Comparison of ENCODE assay signal across 18 cellular contexts in genomic region chr12:19166387-19166786, GRCh38. TPM values are rescaled to one million over a fixed set of nuclear protein-coding genes. Genes with fewer than 3 reads are reported as not detected.
DNase-seq lines count a peak whose midpoint lies in the region; ATAC-seq and TF ChIP-seq lines count a peak whose summit lies in the region.
"Had no signal": no experiment of that assay in that cellular context is flagged by ENCODE, and none has a peak within 500 bp of the region (broad histone marks: within the 10 kb centered on the region; RNA-seq: fewer than 3 reads in every experiment).

No MANE protein-coding gene starts in this region.

- H2AK5ac ChIP-seq in H9 (ENCODE audit: insufficient read length, low read length), result no peak overlapping the region

- no peaks in the 10 kb centered on the region for H4K20me1 ChIP-seq in H9 (ENCODE audit: control insufficient read depth, insufficient read depth, insufficient read length)

- ATAC-seq in WTC11 (no peak), right lobe of liver (peak; percentile 81 to 91 (median 89)), HG02798 (IDR thresholded peaks at IDR 0.05; ENCODE audit: poor library complexity, unreplicated experiment) (no peak)

- intact Hi-C loops in right lobe of liver (cut with DNase I), result no loop called here
- intact Hi-C loops in stomach (cut with DNase I; ENCODE audit: low total_unique reads), result no loop called here
- intact Hi-C loops in spleen (cut with DNase I; ENCODE audit: low total_unique reads), result no loop called here

- CTCF ChIA-PET in WTC11 (lab: Charles Lee), result interaction anchor here (0.6 kb wide), 1 partner anchor 62 kb away, joined by 3 read pairs; no protein-coding TSS in a partner anchor

- no peak overlapping the region for H4K5ac ChIP-seq in H9 (ENCODE audit: insufficient read length, low read depth, low read length)

- H3K9me3 Mint-ChIP-seq in H9 (no peaks in the 10 kb centered on the region), WTC11 (no peaks in the 10 kb centered on the region)

- no peak overlapping the region for H3K14ac ChIP-seq in H9 (ENCODE audit: insufficient read depth, low read length)

- TF ChIP-seq EP300 in stomach (IDR thresholded peaks at IDR 0.05), result no peak

- WGBS in H9 (ENCODE audit: extremely low coverage, insufficient read length, low lambda C conversion rate), result no CpG with 5 or more reads among the region's 5 CpGs
- WGBS in right lobe of liver (ENCODE audit: insufficient coverage, low coverage, low lambda C conversion rate, missing lambda C conversion rate), result 17% methylated on average over 5 of the region's 5 CpGs
- 44 to 52% (median 52%) methylated on average over 5 of the region's 5 CpGs for WGBS in stomach, 5 donors
- 88 to 95% (median 94%) methylated on average over 5 of the region's 5 CpGs for WGBS in spleen, 5 donors

- no peak overlapping the region for H4K91ac ChIP-seq in H9 (ENCODE audit: insufficient read length, low read depth, low read length)

- H3K27ac Mint-ChIP-seq in H9 (peak overlapping the region in 2 of 3 experiments; percentile 11 to 71; a peak in 3 of 7 replicates), WTC11 (peak overlapping the region; percentile 11)

- peaks cover 3% of the 10 kb centered on the region; the same call in 1 of the 2 replicates for H3K4me1 ChIP-seq in H9 (ENCODE audit: insufficient read depth, low read length)
- H3K4me1 ChIP-seq in right lobe of liver, result peaks cover 0 to 24% (median 5%) of the 10 kb centered on the region in 4 donors
- peaks cover 8 to 38% (median 19%) of the 10 kb centered on the region in 4 donors for H3K4me1 ChIP-seq in stomach
- H3K4me1 ChIP-seq in spleen, result no peaks in the 10 kb centered on the region
- H3K4me1 ChIP-seq: SJCRH30 had no signal

- H3K4me2 ChIP-seq in H9 (ENCODE audit: insufficient read depth, insufficient read length, low read length), result no peak overlapping the region

- no peak overlapping the region for H2BK15ac ChIP-seq in H9 (ENCODE audit: low read depth, low read length)

- H3K4me3 ChIP-seq in right lobe of liver (no peak overlapping the region), stomach (no peak overlapping the region), spleen (no peak overlapping the region)
- H3K4me3 ChIP-seq: HAP-1, SJCRH30 had no signal

- H3K36me3 ChIP-seq in right lobe of liver (no peaks in the 10 kb centered on the region), stomach (no peaks in the 10 kb centered on the region), spleen (no peaks in the 10 kb centered on the region)
- H3K36me3 ChIP-seq: SJCRH30 had no signal

- H3K56ac ChIP-seq in H9 (ENCODE audit: insufficient read length, low read depth, low read length), result no peak overlapping the region

- no peak overlapping the region for H3K23ac ChIP-seq in H9 (ENCODE audit: insufficient read length, low read depth, low read length)

- no peak for DNase-seq in H9
- DNase-seq in WTC11 (ENCODE audit: low spot score), result no peak
- DNase-seq in right lobe of liver, result peak in 2 of 3 donors; percentile 27 to 78
- peak; percentile 58 for DNase-seq in stomach
- DNase-seq in spleen, result no peak
- no peak for DNase-seq in DMS 273 (lab: John Stamatoyannopoulos, UW; ENCODE audit: unreplicated experiment)
- DNase-seq: DMS79, IMR-90, Karpas-422, MM.1S, NCI-H1092 treated with DMSO at 0.1 percent for 48 hours, NCI-H226, NCI-H526, OCI-M1, RPMI8226, SJCRH30 had no signal

- H3K18ac ChIP-seq in H9 (ENCODE audit: insufficient read length, low read depth, low read length), result no peak overlapping the region

- TF ChIP-seq CTCF in H9 (conservative IDR thresholded peaks at IDR 0.05) (no peak), WTC11 (IDR thresholded peaks at IDR 0.05) (no peak), right lobe of liver (IDR thresholded peaks at IDR 0.05) (no peak), stomach (IDR thresholded peaks at IDR 0.05) (no peak), spleen (IDR thresholded peaks at IDR 0.05 in 8 of 11, conservative IDR thresholded peaks at IDR 0.05 in 3 of 11) (no peak)

- no peak overlapping the region for H3K9ac ChIP-seq in H9 (ENCODE audit: extremely low read depth, insufficient read length, low read length)

- no peak overlapping the region for H3K4me3 Mint-ChIP-seq in H9
- H3K4me3 Mint-ChIP-seq in WTC11, result no peak overlapping the region; the same call in 1 of the 2 replicates

- no peak overlapping the region for H4K8ac ChIP-seq in H9 (replicated peaks; ENCODE audit: insufficient read length, low read depth, low read length)

- no peak overlapping the region for H2BK12ac ChIP-seq in H9 (ENCODE audit: insufficient read length, low read depth, low read length)

- H3K4ac ChIP-seq in H9 (ENCODE audit: low read depth, low read length), result no peak overlapping the region

- no peak for TF ChIP-seq POLR2A in right lobe of liver (IDR thresholded peaks at IDR 0.05)
- no peak for TF ChIP-seq POLR2A in stomach (IDR thresholded peaks at IDR 0.05)
- TF ChIP-seq POLR2A in spleen (IDR thresholded peaks at IDR 0.05), result no peak

- H3K27ac ChIP-seq in H9 (ENCODE audit: insufficient read length, low read depth, low read length) (no peak overlapping the region), right lobe of liver (no peak overlapping the region), stomach (no peak overlapping the region), spleen (no peak overlapping the region)
- H3K27ac ChIP-seq: SJCRH30 had no signal

- H3K27me3 ChIP-seq in H9 (ENCODE audit: insufficient read depth, low read length) (no peaks in the 10 kb centered on the region), right lobe of liver (no peaks in the 10 kb centered on the region), stomach (no peaks in the 10 kb centered on the region), spleen (replicated peaks in 1 of 7) (no peaks in the 10 kb centered on the region)
- H3K27me3 ChIP-seq: SJCRH30 had no signal

- H2BK5ac ChIP-seq in H9 (ENCODE audit: insufficient read length, low read length), result no peak overlapping the region

- H3K4me1 Mint-ChIP-seq in H9 (peaks cover 54 to 61% of the 10 kb centered on the region in 2 experiments), WTC11 (peaks cover 67% of the 10 kb centered on the region)

- H3K9me3 ChIP-seq in H9 (ENCODE audit: control insufficient read depth, low read depth, low read length), result no peaks in the 10 kb centered on the region
- H3K9me3 ChIP-seq in right lobe of liver, result no peaks in the 10 kb centered on the region
- H3K9me3 ChIP-seq in stomach, result no peaks in the 10 kb centered on the region
- H3K9me3 ChIP-seq in spleen, result no peaks in the 10 kb centered on the region
- H3K9me3 ChIP-seq: HAP-1, SJCRH30 had no signal

- H3K36me3 Mint-ChIP-seq in H9 (ENCODE audit: insufficient read depth in 1 of 3, low read depth in 3 of 3) (peaks cover 2 to 13% (median 8%) of the 10 kb centered on the region in 3 experiments; a peak in 5 of 7 replicates), WTC11 (no peaks in the 10 kb centered on the region)

- POLR2A ChIA-PET in WTC11 (lab: Charles Lee), result no interaction called here

- no peak overlapping the region for H2BK20ac ChIP-seq in H9 (ENCODE audit: low read depth, low read length, poor library complexity, severe bottlenecking)

- no peak overlapping the region for H2BK120ac ChIP-seq in H9 (ENCODE audit: low read depth, low read length, poor library complexity, severe bottlenecking)

- no peak overlapping the region for H2AFZ ChIP-seq in H9 (ENCODE audit: low read length)

- no peak overlapping the region for H3T11ph ChIP-seq in H9 (ENCODE audit: low read length)

- H3K79me1 ChIP-seq in H9 (ENCODE audit: insufficient read depth, low read depth, low read length, poor library complexity, severe bottlenecking), result no peaks in the 10 kb centered on the region

- H3K23me2 ChIP-seq in H9 (ENCODE audit: insufficient read length, low read depth, low read length, poor library complexity, severe bottlenecking), result no peaks in the 10 kb centered on the region

- H3K27me3 Mint-ChIP-seq in H9 (ENCODE audit: low read depth) (no peaks in the 10 kb centered on the region), WTC11 (ENCODE audit: low read depth) (no peaks in the 10 kb centered on the region)

- H3K79me2 ChIP-seq in H9 (ENCODE audit: insufficient read depth, low read length), result peaks cover 12% of the 10 kb centered on the region; the same call in 1 of the 2 replicates

TF ChIP-seq in WTC11, 78 proteins besides CTCF, POLR2A, EP300 and RAD21 (continues in another document):
- TF ChIP-seq ZBTB21 (CRISPR knock-in tag; IDR thresholded peaks at IDR 0.05; ENCODE audit: borderline replicate concordance) (no peak), TP53 (CRISPR knock-in tag; IDR thresholded peaks at IDR 0.05) (no peak), GABPB1 (CRISPR knock-in tag; IDR thresholded peaks at IDR 0.05) (no peak), ZNF423 (CRISPR knock-in tag; IDR thresholded peaks at IDR 0.05) (no peak)
- TF ChIP-seq, protein P1, sequence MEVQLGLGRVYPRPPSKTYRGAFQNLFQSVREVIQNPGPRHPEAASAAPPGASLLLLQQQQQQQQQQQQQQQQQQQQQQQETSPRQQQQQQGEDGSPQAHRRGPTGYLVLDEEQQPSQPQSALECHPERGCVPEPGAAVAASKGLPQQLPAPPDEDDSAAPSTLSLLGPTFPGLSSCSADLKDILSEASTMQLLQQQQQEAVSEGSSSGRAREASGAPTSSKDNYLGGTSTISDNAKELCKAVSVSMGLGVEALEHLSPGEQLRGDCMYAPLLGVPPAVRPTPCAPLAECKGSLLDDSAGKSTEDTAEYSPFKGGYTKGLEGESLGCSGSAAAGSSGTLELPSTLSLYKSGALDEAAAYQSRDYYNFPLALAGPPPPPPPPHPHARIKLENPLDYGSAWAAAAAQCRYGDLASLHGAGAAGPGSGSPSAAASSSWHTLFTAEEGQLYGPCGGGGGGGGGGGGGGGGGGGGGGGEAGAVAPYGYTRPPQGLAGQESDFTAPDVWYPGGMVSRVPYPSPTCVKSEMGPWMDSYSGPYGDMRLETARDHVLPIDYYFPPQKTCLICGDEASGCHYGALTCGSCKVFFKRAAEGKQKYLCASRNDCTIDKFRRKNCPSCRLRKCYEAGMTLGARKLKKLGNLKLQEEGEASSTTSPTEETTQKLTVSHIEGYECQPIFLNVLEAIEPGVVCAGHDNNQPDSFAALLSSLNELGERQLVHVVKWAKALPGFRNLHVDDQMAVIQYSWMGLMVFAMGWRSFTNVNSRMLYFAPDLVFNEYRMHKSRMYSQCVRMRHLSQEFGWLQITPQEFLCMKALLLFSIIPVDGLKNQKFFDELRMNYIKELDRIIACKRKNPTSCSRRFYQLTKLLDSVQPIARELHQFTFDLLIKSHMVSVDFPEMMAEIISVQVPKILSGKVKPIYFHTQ (CRISPR knock-in tag; IDR thresholded peaks at IDR 0.05), result no peak

RNA-seq across cellular contexts. Expression of gene PLEKHA5, which starts 36.9 kb away (rescaled TPM):
- total RNA-seq in H9 (2021) (82.5 and 86.7 TPM in 2 replicates), WTC11 (2021) (53.4 to 61.1 TPM (median 57.1 TPM) in 3 replicates), right lobe of liver (10 to 100 TPM; 14.7 to 18.7 (median 15.8) TPM), stomach (100 to 1,000 TPM in 1 of 5 donors, 10 to 100 TPM in 4; 29.0 to 156 (median 46.9) TPM), spleen (10 to 100 TPM in 2 of 7 donors, 1 to 10 TPM in 5; 5.4 to 13.6 (median 9.2) TPM)
- polyA plus RNA-seq in stomach (10 to 100 TPM; 13.8 to 21.1 (median 13.9) TPM), spleen (1 to 10 TPM; 1.3 TPM)

Comparison
In these comparisons a context has a peak if more than half of its experiments do, and no peak if none do; other contexts are left out.
1. DNase-seq: peak in right lobe of liver (2 of 3) and stomach (single experiment); none in H9 (single experiment), WTC11 (single experiment), spleen (single experiment) and DMS 273 (single experiment).
2. ATAC-seq: peak in right lobe of liver (4 of 4); none in WTC11 (single experiment) and HG02798 (single experiment).